In the genomic region with DNA sequence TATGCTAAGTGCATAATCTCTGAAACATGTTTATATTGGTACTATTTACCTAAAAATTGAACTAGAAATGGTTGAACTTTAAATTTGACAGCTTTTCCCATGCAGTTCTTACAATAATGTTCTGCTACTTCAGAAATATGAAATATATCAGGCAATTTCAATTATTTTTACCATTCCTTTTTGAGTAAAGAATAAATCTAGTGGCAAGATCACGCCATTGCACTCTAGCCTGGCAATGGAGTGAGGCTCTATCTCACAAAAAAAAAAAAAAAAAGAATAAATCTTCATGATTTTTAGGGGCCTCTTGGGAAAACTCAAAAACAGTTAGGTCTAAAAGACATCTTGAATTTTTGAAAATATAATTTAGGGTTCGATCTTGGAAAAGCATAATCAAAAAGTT, we compare ENCODE assay signal across 1 cellular context.
TF ChIP-seq lines count a peak whose summit lies in the region.

No MANE protein-coding gene starts in this region.

TF ChIP-seq in HCT116, 20 proteins besides CTCF, POLR2A, EP300 and RAD21 (continued from another document):
- TF ChIP-seq, protein P1, sequence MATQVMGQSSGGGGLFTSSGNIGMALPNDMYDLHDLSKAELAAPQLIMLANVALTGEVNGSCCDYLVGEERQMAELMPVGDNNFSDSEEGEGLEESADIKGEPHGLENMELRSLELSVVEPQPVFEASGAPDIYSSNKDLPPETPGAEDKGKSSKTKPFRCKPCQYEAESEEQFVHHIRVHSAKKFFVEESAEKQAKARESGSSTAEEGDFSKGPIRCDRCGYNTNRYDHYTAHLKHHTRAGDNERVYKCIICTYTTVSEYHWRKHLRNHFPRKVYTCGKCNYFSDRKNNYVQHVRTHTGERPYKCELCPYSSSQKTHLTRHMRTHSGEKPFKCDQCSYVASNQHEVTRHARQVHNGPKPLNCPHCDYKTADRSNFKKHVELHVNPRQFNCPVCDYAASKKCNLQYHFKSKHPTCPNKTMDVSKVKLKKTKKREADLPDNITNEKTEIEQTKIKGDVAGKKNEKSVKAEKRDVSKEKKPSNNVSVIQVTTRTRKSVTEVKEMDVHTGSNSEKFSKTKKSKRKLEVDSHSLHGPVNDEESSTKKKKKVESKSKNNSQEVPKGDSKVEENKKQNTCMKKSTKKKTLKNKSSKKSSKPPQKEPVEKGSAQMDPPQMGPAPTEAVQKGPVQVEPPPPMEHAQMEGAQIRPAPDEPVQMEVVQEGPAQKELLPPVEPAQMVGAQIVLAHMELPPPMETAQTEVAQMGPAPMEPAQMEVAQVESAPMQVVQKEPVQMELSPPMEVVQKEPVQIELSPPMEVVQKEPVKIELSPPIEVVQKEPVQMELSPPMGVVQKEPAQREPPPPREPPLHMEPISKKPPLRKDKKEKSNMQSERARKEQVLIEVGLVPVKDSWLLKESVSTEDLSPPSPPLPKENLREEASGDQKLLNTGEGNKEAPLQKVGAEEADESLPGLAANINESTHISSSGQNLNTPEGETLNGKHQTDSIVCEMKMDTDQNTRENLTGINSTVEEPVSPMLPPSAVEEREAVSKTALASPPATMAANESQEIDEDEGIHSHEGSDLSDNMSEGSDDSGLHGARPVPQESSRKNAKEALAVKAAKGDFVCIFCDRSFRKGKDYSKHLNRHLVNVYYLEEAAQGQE (IDR thresholded peaks at IDR 0.05; ENCODE audit: low read depth) = no peak
- TF ChIP-seq, protein P2, sequence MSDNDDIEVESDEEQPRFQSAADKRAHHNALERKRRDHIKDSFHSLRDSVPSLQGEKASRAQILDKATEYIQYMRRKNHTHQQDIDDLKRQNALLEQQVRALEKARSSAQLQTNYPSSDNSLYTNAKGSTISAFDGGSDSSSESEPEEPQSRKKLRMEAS (IDR thresholded peaks at IDR 0.05) = no peak
- TF ChIP-seq YY1 (IDR thresholded peaks at IDR 0.05; ENCODE audit: extremely low read depth, insufficient replicate concordance, low read depth, low read length) = no peak
TF ChIP-seq in HCT116: peak in this region for 0.
